ENCODE assay signal across 15 cellular contexts in the genomic region with DNA sequence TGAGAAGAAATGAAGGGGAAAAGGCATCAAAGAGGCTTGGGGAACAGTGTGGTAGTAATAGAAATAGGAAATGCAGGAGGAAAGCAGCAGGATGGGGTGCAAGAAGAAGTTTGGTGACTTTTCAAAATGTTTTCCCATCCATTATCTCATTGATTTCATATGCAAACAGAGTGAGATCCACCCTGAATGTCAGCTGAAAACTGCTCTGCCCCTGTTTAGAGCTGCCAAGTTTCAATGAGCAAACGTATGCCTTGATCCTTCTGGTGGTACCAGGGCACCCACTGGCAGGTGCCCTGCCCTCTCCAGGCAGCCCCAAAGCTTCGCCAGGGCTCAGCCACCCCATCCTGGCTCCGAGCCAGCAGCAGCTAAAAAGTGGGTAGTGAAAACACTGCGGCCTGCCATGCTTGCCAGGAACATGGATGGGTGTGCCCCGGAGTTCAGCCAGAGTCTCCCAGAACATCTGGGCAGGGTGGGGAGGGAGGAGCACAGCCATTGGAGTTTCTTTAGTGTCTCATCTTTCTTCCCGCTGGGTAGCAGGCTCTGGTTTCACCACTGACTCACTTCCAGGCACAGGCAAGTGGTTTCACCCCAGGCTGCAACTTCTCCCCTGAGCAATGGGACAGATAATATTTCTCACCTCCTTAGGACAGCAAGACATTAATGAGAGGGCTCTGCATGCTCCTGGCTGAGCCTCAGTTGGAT. TPM values are rescaled to one million over a fixed set of nuclear protein-coding genes. Genes with fewer than 3 reads are reported as not detected.
DNase-seq lines count a peak whose midpoint lies in the region; ATAC-seq and TF ChIP-seq lines count a peak whose summit lies in the region.
"Had no signal": no experiment of that assay in that cellular context is flagged by ENCODE, and none has a peak within 500 bp of the region (broad histone marks: within the 10 kb centered on the region; RNA-seq: fewer than 3 reads in every experiment).

No MANE protein-coding gene starts in this region.

- no peaks in the 10 kb centered on the region for H3K4me1 Mint-ChIP-seq in Calu3 (ENCODE audit: low read depth, unreplicated experiment)
- no peaks in the 10 kb centered on the region for H3K4me1 Mint-ChIP-seq in activated T-helper 17 cell treated with anti-CD3 and anti-CD28 coated beads, Interleukin-2, amount 50 U/mL, for 72 hours
- H3K4me1 Mint-ChIP-seq: activated naive CD8-positive, alpha-beta T cell treated with anti-CD3 and anti-CD28 coated beads, Interleukin-2, amount 50 U/mL, for 24 hours had no signal

- H3K4me3 ChIP-seq in mucosa of descending colon = no peak overlapping the region

- no TSS peak for BruUV-seq in Calu3 (replicated peaks; lab: Mats Ljungman, UMichigan)

- H3K36me3 ChIP-seq in mucosa of descending colon (ENCODE audit: low read depth) = no peaks in the 10 kb centered on the region

- H3K4me3 Mint-ChIP-seq in Calu3 (ENCODE audit: low read depth, unreplicated experiment) = no peak overlapping the region
- H3K4me3 Mint-ChIP-seq in activated T-helper 17 cell treated with anti-CD3 and anti-CD28 coated beads, Interleukin-2, amount 50 U/mL, for 72 hours = no peak overlapping the region
- H3K4me3 Mint-ChIP-seq: activated naive CD8-positive, alpha-beta T cell treated with anti-CD3 and anti-CD28 coated beads, Interleukin-2, amount 50 U/mL, for 24 hours; T-helper 2 cell treated with Interferon-gamma antibody and Interleukin-4, amounts not matched to agents 5 μg/mL and 100 μg/mL, for 36 hours had no signal

- H3K27ac Mint-ChIP-seq in Calu3 (ENCODE audit: unreplicated experiment) = no peak overlapping the region
- H3K27ac Mint-ChIP-seq in activated T-helper 17 cell treated with anti-CD3 and anti-CD28 coated beads, Interleukin-2, amount 50 U/mL, for 72 hours = no peak overlapping the region
- H3K27ac Mint-ChIP-seq: activated naive CD8-positive, alpha-beta T cell treated with anti-CD3 and anti-CD28 coated beads, Interleukin-2, amount 50 U/mL, for 24 hours; progenitor cell of endocrine pancreas; T-helper 2 cell treated with Interferon-gamma antibody and Interleukin-4, amounts not matched to agents 5 μg/mL and 100 μg/mL, for 36 hours had no signal

- H3K9me3 ChIP-seq in mucosa of descending colon = no peaks in the 10 kb centered on the region

- H3K36me3 Mint-ChIP-seq in Calu3 (ENCODE audit: insufficient read depth, unreplicated experiment) = no peaks in the 10 kb centered on the region
- H3K36me3 Mint-ChIP-seq in activated T-helper 17 cell treated with anti-CD3 and anti-CD28 coated beads, Interleukin-2, amount 50 U/mL, for 72 hours (ENCODE audit: low read depth) = no peaks in the 10 kb centered on the region

- no peaks in the 10 kb centered on the region for H3K9me3 Mint-ChIP-seq in Calu3 (ENCODE audit: low read depth, unreplicated experiment)
- no peaks in the 10 kb centered on the region for H3K9me3 Mint-ChIP-seq in activated T-helper 17 cell treated with anti-CD3 and anti-CD28 coated beads, Interleukin-2, amount 50 U/mL, for 72 hours
- H3K9me3 Mint-ChIP-seq: activated naive CD8-positive, alpha-beta T cell treated with anti-CD3 and anti-CD28 coated beads, Interleukin-2, amount 50 U/mL, for 24 hours; T-helper 2 cell treated with Interferon-gamma antibody and Interleukin-4, amounts not matched to agents 5 μg/mL and 100 μg/mL, for 36 hours had no signal

- peak; percentile 27 for DNase-seq in Calu3
- DNase-seq in MV-4-11 (lab: John Stamatoyannopoulos, UW) = peak; percentile 51
- peak in 1 of 3 donors; percentile 56 for DNase-seq in mucosa of descending colon
- DNase-seq in activated effector memory CD4-positive, alpha-beta T cell treated with Interleukin-2 at 50 U/mL for 16 hours = no peak
- no peak for DNase-seq in NCI-H2107 (lab: John Stamatoyannopoulos, UW)
- DNase-seq in HK-2 (ENCODE audit: unreplicated experiment) = no peak
- DNase-seq: activated naive CD8-positive, alpha-beta T cell treated with anti-CD3 and anti-CD28 coated beads, Interleukin-2, amount 50 U/mL, for 24 hours; C1 segment of cervical spinal cord; hippocampal formation had no signal

- no peak for TF ChIP-seq CTCF in Calu3 (IDR thresholded peaks at IDR 0.05; ENCODE audit: unreplicated experiment)
- TF ChIP-seq CTCF in mucosa of descending colon (IDR thresholded peaks at IDR 0.05) = no peak

- CTCF ChIA-PET in Calu3 (lab: Charles Lee) = interaction anchor here (0.5 kb wide), 1 partner anchor 218 kb away, joined by 3 read pairs; no protein-coding TSS in a partner anchor

- ATAC-seq in activated T-helper 17 cell treated with anti-CD3 and anti-CD28 coated beads, Interleukin-2, amount 50 U/mL, for 72 hours (replicated peaks) = peak; percentile 44
- ATAC-seq in mucosa of descending colon = peak; percentile 66
- no peak for ATAC-seq in HG02981 (IDR thresholded peaks at IDR 0.05; ENCODE audit: unreplicated experiment)
- ATAC-seq: activated naive CD8-positive, alpha-beta T cell treated with anti-CD3 and anti-CD28 coated beads, Interleukin-2, amount 50 U/mL, for 24 hours had no signal

- intact Hi-C loops in Calu3 (cut with micrococcal nuclease; ENCODE audit: unreplicated experiment) = no loop called here
- intact Hi-C loops in mucosa of descending colon (cut with DNase I, micrococcal nuclease) = loop anchor here in 1 of 2 donors (5.0 kb wide), 1 partner anchor 107 kb away; no protein-coding TSS in a partner anchor

- no peaks in the 10 kb centered on the region for H3K4me1 ChIP-seq in mucosa of descending colon (ENCODE audit: low read depth)

- peaks cover 79% of the 10 kb centered on the region for H3K27me3 Mint-ChIP-seq in Calu3 (ENCODE audit: unreplicated experiment)
- peaks cover 48% of the 10 kb centered on the region for H3K27me3 Mint-ChIP-seq in activated T-helper 17 cell treated with anti-CD3 and anti-CD28 coated beads, Interleukin-2, amount 50 U/mL, for 72 hours

RNA-seq across cellular contexts. Expression of a gene that starts 8.1 kb away (rescaled TPM):
- total RNA-seq in Calu3 (2022) (not detected in 2 replicates), mucosa of descending colon (under 1 TPM; 0.31 to 0.84 (median 0.38) TPM)
- not detected for total RNA-seq in activated T-helper 17 cell treated with anti-CD3 and anti-CD28 coated beads, Interleukin-2, amount 50 U/mL, for 72 hours
- total RNA-seq: activated CD8-positive, alpha-beta memory T cell treated with anti-CD3 and anti-CD28 coated beads for 36 hours; dermis microvascular lymphatic vessel endothelial cell; progenitor cell of endocrine pancreas had no signal

Comparison
In these comparisons a context has a peak if more than half of its experiments do, and no peak if none do; other contexts are left out.
1. DNase-seq: peak in Calu3 (single experiment) and MV-4-11 (single experiment); none in activated effector memory CD4-positive, alpha-beta T cell treated with Interleukin-2 at 50 U/mL for 16 hours (single experiment), NCI-H2107 (single experiment) and HK-2 (single experiment).